8 cellular contexts compared by ENCODE assay signal in genomic region chr3:179322481-179323196, GRCh38. TPM values are rescaled to one million over a fixed set of nuclear protein-coding genes. Genes with fewer than 3 reads are reported as not detected.
A peak's percentile ranks its signal among the peaks of the same experiment; 100 is the strongest.
DNase-seq lines count a peak whose midpoint lies in the region; ATAC-seq, FAIRE-seq and TF ChIP-seq lines count a peak whose summit lies in the region.

ZNF639 (plus strand) TSS chr3:179323031; CDS start chr3:179328294, 5,263 bp downstream.

- H3K79me2 ChIP-seq in keratinocyte (ENCODE audit: control insufficient read depth, insufficient read depth, low read length), result peaks cover 45% of the 10 kb centered on the region

- no peaks in the 10 kb centered on the region for H3K36me3 ChIP-seq in keratinocyte (ENCODE audit: control insufficient read depth in 2 of 2, extremely low read depth in 1 of 2, insufficient read depth in 2 of 2, low read length in 2 of 2)

- H4K20me1 ChIP-seq in keratinocyte (ENCODE audit: control insufficient read depth, extremely low read depth, insufficient read depth, low read length), result no peaks in the 10 kb centered on the region

- dilution Hi-C loops in keratinocyte (cut with MboI; ENCODE audit: extremely low pct_ligation_motif_present, low sequenced_read_pairs), result no loop called here

- CTCF ChIA-PET in activated B cell treated with CpG ODN at 0.5 μM for 24 hours (lab: Charles Lee), result interaction anchor here (0.6 to 5.6 kb wide), 7 partner anchors 75 to 888 kb away, joined by 3 to 40 read pairs (median 6); no protein-coding TSS in a partner anchor

- intact Hi-C loops in activated B cell treated with CpG ODN at 0.5 μM for 24 hours (cut with micrococcal nuclease), result loop anchor here (1.0 to 5.0 kb wide), 10 partner anchors 25 to 1590 kb away; partner anchors contain the start of genes ACTL6A, FXR1, GNB4 and MFN1

- peak within 1 kb of the TSS; percentile 89 for H3K27ac Mint-ChIP-seq in activated B cell treated with CpG ODN at 0.5 μM for 24 hours

- no peaks in the 10 kb centered on the region for H3K27me3 Mint-ChIP-seq in activated B cell treated with CpG ODN at 0.5 μM for 24 hours

- H3K27me3 ChIP-seq in keratinocyte (ENCODE audit: control insufficient read depth, extremely low read depth, insufficient read depth, low read length), result no peaks in the 10 kb centered on the region

- no peaks in the 10 kb centered on the region for H3K9me3 Mint-ChIP-seq in activated B cell treated with CpG ODN at 0.5 μM for 24 hours

- H3K27ac ChIP-seq in caudate nucleus (ENCODE audit: low read depth, low read length) (peak within 1 kb of the TSS; percentile 71), keratinocyte (ENCODE audit: control insufficient read depth, insufficient read depth, low read length) (peak within 1 kb of the TSS; percentile 90)

- FAIRE-seq in keratinocyte (lab: Jason Lieb, UNC), result no peak

- TF ChIP-seq CTCF in activated B cell treated with CpG ODN at 0.5 μM for 24 hours (IDR thresholded peaks at IDR 0.05), result peak; percentile 57
- TF ChIP-seq CTCF in keratinocyte (optimal IDR thresholded peaks at IDR 0.05 in 1 of 3, IDR thresholded peaks at IDR 0.05 in 1 of 3, conservative IDR thresholded peaks at IDR 0.05 in 1 of 3; ENCODE audit: extremely low read depth in 1 of 3, insufficient read depth in 2 of 3, low read length in 3 of 3), result peak; percentile 48 to 67 (median 63)

- POLR2A ChIA-PET in activated B cell treated with CpG ODN at 0.5 μM for 24 hours (lab: Charles Lee), result interaction anchor here (0.6 to 2.3 kb wide), 7 partner anchors 15 to 303 kb away, joined by 3 to 26 read pairs (median 7); partner anchors contain the start of genes ACTL6A and PIK3CA

- no peaks in the 10 kb centered on the region for H3K9me1 ChIP-seq in keratinocyte (ENCODE audit: control insufficient read depth, extremely low read depth, insufficient read depth, low read length)

- H3K4me3 ChIP-seq in keratinocyte (ENCODE audit: control insufficient read depth in 2 of 3, extremely low read depth in 1 of 3, insufficient read depth in 2 of 3, low read depth in 1 of 3, low read length in 3 of 3), result peak within 1 kb of the TSS; percentile 76 to 94 (median 85)

- no peaks in the 10 kb centered on the region for H3K9me3 ChIP-seq in keratinocyte (ENCODE audit: control insufficient read depth, low read depth, low read length)

- H3K9ac ChIP-seq in keratinocyte (ENCODE audit: control insufficient read depth, extremely low read depth, insufficient read depth, low read length), result peak within 1 kb of the TSS; percentile 96

- peaks cover 13% of the 10 kb centered on the region for H3K36me3 Mint-ChIP-seq in activated B cell treated with CpG ODN at 0.5 μM for 24 hours (ENCODE audit: low read depth)

- peak within 1 kb of the TSS; percentile 96 for H2AFZ ChIP-seq in keratinocyte (ENCODE audit: control insufficient read depth, low read length)

- peaks cover 36% of the 10 kb centered on the region for H3K4me1 Mint-ChIP-seq in activated B cell treated with CpG ODN at 0.5 μM for 24 hours

- peak within 1 kb of the TSS; percentile 87 for H3K4me3 Mint-ChIP-seq in activated B cell treated with CpG ODN at 0.5 μM for 24 hours

- ATAC-seq in GM18870 (IDR thresholded peaks at IDR 0.05; ENCODE audit: unreplicated experiment), result peak; percentile 59
- peak; percentile 79 for ATAC-seq in HG03108 (IDR thresholded peaks at IDR 0.05; ENCODE audit: unreplicated experiment)
- peak; percentile 88 for ATAC-seq in activated B cell treated with CpG ODN at 0.5 μM for 24 hours (ENCODE audit: low read depth)

- peak; percentile 96 for DNase-seq in AG08396 (ENCODE audit: low spot score)
- peak; percentile 95 for DNase-seq in NCI-H2196 treated with DMSO at 0.1 percent for 48 hours (lab: John Stamatoyannopoulos, UW; ENCODE audit: unreplicated experiment)
- DNase-seq in activated B cell treated with CpG ODN at 0.5 μM for 24 hours, result peak; percentile 89
- DNase-seq in caudate nucleus (lab: John Stamatoyannopoulos, UW), result peak in 57 of 61 donors; percentile 18 to 85 (median 61)
- DNase-seq in keratinocyte (ENCODE audit: low read depth, low spot score), result no peak
- DNase-seq in stimulated activated CD4-positive, alpha-beta T cell treated with anti-CD3 and anti-CD28 coated beads, Interleukin-15, amount 100 ng/mL, for 1 hour (ENCODE audit: low read depth in 1 of 2, low spot score in 1 of 2), result peak; percentile 66 to 75

- peak within 1 kb of the TSS; percentile 90 for H3K4me2 ChIP-seq in keratinocyte (ENCODE audit: control insufficient read depth, extremely low read depth, insufficient read depth, low read depth, low read length)

- peaks cover 18% of the 10 kb centered on the region for H3K4me1 ChIP-seq in keratinocyte (ENCODE audit: control insufficient read depth, extremely low read depth, insufficient read depth, low read length)

RNA-seq across cellular contexts. Expression of gene ZNF639, which starts in this region (rescaled TPM):
- 37.1 and 41.4 TPM in 2 replicates for total RNA-seq in activated B cell treated with CpG ODN at 0.5 μM for 24 hours
- 7.6 to 15.8 TPM (median 14.9 TPM) in 3 replicates for polyA plus RNA-seq in keratinocyte
- 14.7 TPM for polyA plus RNA-seq in keratinocyte (2011; ENCODE audit: low read depth)
- 7.8 and 16.0 TPM in 2 replicates for polyA plus RNA-seq in keratinocyte (2011; cell fraction: cytosol; rRNA removed)
- polyA plus RNA-seq in keratinocyte (2011; cell fraction: nucleus; rRNA removed), result 7.6 and 9.9 TPM in 2 replicates
- polyA plus RNA-seq in keratinocyte (2012; ENCODE audit: low replicate concordance), result 10.2 and 21.7 TPM in 2 replicates
- polyA minus RNA-seq in keratinocyte, result 4.9 to 15.1 TPM (median 5.5 TPM) in 3 replicates
- polyA minus RNA-seq in keratinocyte (2011; cell fraction: cytosol; rRNA and poly(A)+ RNA removed), result 10.0 TPM
- polyA minus RNA-seq in keratinocyte (2011; cell fraction: nucleus; rRNA and poly(A)+ RNA removed), result 3.5 and 7.2 TPM in 2 replicates
